In the genomic region with DNA sequence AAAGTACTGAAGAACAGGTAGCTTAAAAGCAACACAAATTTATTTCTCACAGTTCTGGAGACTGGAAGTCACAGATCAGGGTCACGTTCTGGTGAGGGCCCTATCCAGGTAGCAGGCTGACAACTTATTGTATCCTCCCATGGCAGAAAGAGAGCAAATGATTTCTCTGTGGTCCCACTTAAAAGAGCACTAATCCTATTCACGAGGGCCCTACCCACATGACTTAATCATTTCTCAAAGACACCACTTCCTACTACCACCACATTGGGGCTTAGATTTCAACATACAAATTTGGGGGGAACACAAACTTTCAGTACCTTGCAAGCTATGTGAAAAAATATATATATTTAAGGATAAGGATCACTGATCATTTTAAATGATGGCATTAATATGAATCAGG, we compare ENCODE assay signal across 28 cellular contexts.
"Had no signal": no experiment of that assay in that cellular context is flagged by ENCODE, and none has a peak within 500 bp of the region (broad histone marks: within the 10 kb centered on the region; RNA-seq: fewer than 3 reads in every experiment).

No MANE protein-coding gene starts in this region.

- ATAC-seq: naive thymus-derived CD4-positive, alpha-beta T cell; natural killer cell; psoas muscle; right cardiac atrium; right lobe of liver; stimulated activated effector memory CD8-positive, alpha-beta T cell treated with anti-CD3 and anti-CD28 coated beads, Interleukin-12 subunit alpha, Interleukin-12 subunit beta, amount 100 ng/mL, for 72 hours; stimulated activated naive B cell treated with anti-CD40 and anti-IgM and Interleukin-4, amounts not matched to agents 10 μg/mL and 1 μg/mL and 100 μg/mL, for 72 hours had no signal

- H3K4me2 ChIP-seq: neural progenitor cell had no signal

- H3K4me1 Mint-ChIP-seq: natural killer cell; neural progenitor cell; stimulated activated effector memory CD8-positive, alpha-beta T cell treated with anti-CD3 and anti-CD28 coated beads, Interleukin-12 subunit alpha, Interleukin-12 subunit beta, amount 100 ng/mL, for 72 hours; stimulated activated naive B cell treated with anti-CD40 and anti-IgM and Interleukin-4, amounts not matched to agents 10 μg/mL and 1 μg/mL and 100 μg/mL, for 72 hours had no signal

- H3K4me3 ChIP-seq: neural progenitor cell, ovary, psoas muscle, right lobe of liver, sigmoid colon, stomach, thoracic aorta, thyroid gland, tibial nerve, upper lobe of left lung, uterus had no signal

- DNase-seq: naive thymus-derived CD4-positive, alpha-beta T cell; natural killer cell; occipital lobe; ovary; posterior cingulate gyrus; psoas muscle; right cardiac atrium; right lobe of liver; sigmoid colon; small intestine; stimulated activated CD4-positive, alpha-beta T cell treated with anti-CD3 and anti-CD28 coated beads, Interleukin-15, amount 100 ng/mL, for 24 hours; stimulated activated CD4-positive, alpha-beta T cell treated with anti-CD3 and anti-CD28 coated beads, Interleukin-2, amount 100 ng/mL, for 24 hours; stimulated activated CD4-positive, alpha-beta T cell treated with anti-CD3 and anti-CD28 coated beads, Interleukin-2, amount 100 ng/mL, for 48 hours; stimulated activated CD4-positive, alpha-beta T cell treated with anti-CD3 and anti-CD28 coated beads, Interleukin-4, amount 100 ng/mL, for 24 hours; stimulated activated naive B cell treated with anti-CD40 and anti-IgM and Interleukin-4, amounts not matched to agents 10 μg/mL and 1 μg/mL and 100 μg/mL, for 72 hours; stimulated activated naive CD4-positive, alpha-beta T cell treated with Interleukin-2 at 50 U/mL for 16 hours; stomach; thyroid gland; trophoblast cell; upper lobe of left lung; uterus had no signal

- H3K4me1 ChIP-seq: neural progenitor cell, parathyroid adenoma, right lobe of liver, sigmoid colon, stomach, thyroid gland, tibial nerve, upper lobe of left lung, uterus had no signal

- H3K9me3 Mint-ChIP-seq: natural killer cell had no signal

- H3K9me3 ChIP-seq: ovary, psoas muscle, right lobe of liver, sigmoid colon, stomach, thoracic aorta, thyroid gland, tibial nerve, upper lobe of left lung, uterus had no signal

- H2AFZ ChIP-seq: neural progenitor cell, parathyroid adenoma had no signal

- H3K27ac Mint-ChIP-seq: naive thymus-derived CD4-positive, alpha-beta T cell; natural killer cell; nephron; neural progenitor cell; progenitor cell of endocrine pancreas; stimulated activated effector memory CD8-positive, alpha-beta T cell treated with anti-CD3 and anti-CD28 coated beads, Interleukin-12 subunit alpha, Interleukin-12 subunit beta, amount 100 ng/mL, for 72 hours; stimulated activated naive B cell treated with anti-CD40 and anti-IgM and Interleukin-4, amounts not matched to agents 10 μg/mL and 1 μg/mL and 100 μg/mL, for 72 hours had no signal

- H3K79me2 ChIP-seq: parathyroid adenoma had no signal

- H3K27me3 Mint-ChIP-seq: progenitor cell of endocrine pancreas had no signal

- H3K4me3 Mint-ChIP-seq: naive thymus-derived CD4-positive, alpha-beta T cell; natural killer cell; nephron; neural progenitor cell; stimulated activated effector memory CD8-positive, alpha-beta T cell treated with anti-CD3 and anti-CD28 coated beads, Interleukin-12 subunit alpha, Interleukin-12 subunit beta, amount 100 ng/mL, for 72 hours; stimulated activated naive B cell treated with anti-CD40 and anti-IgM and Interleukin-4, amounts not matched to agents 10 μg/mL and 1 μg/mL and 100 μg/mL, for 72 hours had no signal

- H3K27ac ChIP-seq: neural progenitor cell, ovary, parathyroid adenoma, psoas muscle, right lobe of liver, sigmoid colon, stomach, thoracic aorta, thyroid gland, tibial nerve, upper lobe of left lung, uterus had no signal

- H3K36me3 ChIP-seq: neural progenitor cell, ovary, right lobe of liver, sigmoid colon, stomach, thoracic aorta, thyroid gland, tibial nerve, upper lobe of left lung, uterus had no signal

- H3K36me3 Mint-ChIP-seq: natural killer cell; neural progenitor cell; stimulated activated effector memory CD8-positive, alpha-beta T cell treated with anti-CD3 and anti-CD28 coated beads, Interleukin-12 subunit alpha, Interleukin-12 subunit beta, amount 100 ng/mL, for 72 hours; stimulated activated naive B cell treated with anti-CD40 and anti-IgM and Interleukin-4, amounts not matched to agents 10 μg/mL and 1 μg/mL and 100 μg/mL, for 72 hours had no signal

- H3K9ac ChIP-seq: neural progenitor cell, parathyroid adenoma had no signal

- H3K27me3 ChIP-seq: neural progenitor cell, ovary, right lobe of liver, sigmoid colon, stomach, thyroid gland, tibial nerve, upper lobe of left lung, uterus had no signal

- FAIRE-seq: small intestine had no signal
